In genomic region chr1:3940911-3941310, GRCh38 we compare ENCODE assay signal across 24 cellular contexts.
"Had no signal": no experiment of that assay in that cellular context is flagged by ENCODE, and none has a peak within 500 bp of the region (broad histone marks: within the 10 kb centered on the region; RNA-seq: fewer than 3 reads in every experiment).

No MANE protein-coding gene starts in this region.

- H3K9me3 ChIP-seq: prostate gland, thoracic aorta had no signal

- H3K36me3 Mint-ChIP-seq: mesothelial cell of epicardium; stimulated activated memory B cell treated with anti-CD40 and anti-IgM and Interleukin-4, amounts not matched to agents 10 μg/mL and 1 μg/mL and 100 μg/mL, for 72 hours had no signal

- H3K9me3 Mint-ChIP-seq: effector memory CD8-positive, alpha-beta T cell had no signal

- H3K27ac ChIP-seq: left lung, prostate gland, sigmoid colon, spleen, thoracic aorta, tibial nerve, upper lobe of left lung had no signal

- ATAC-seq: effector memory CD8-positive, alpha-beta T cell; left cardiac atrium; left lung; mucosa of descending colon; right cardiac atrium; stimulated activated memory B cell treated with anti-CD40 and anti-IgM and Interleukin-4, amounts not matched to agents 10 μg/mL and 1 μg/mL and 100 μg/mL, for 72 hours; stimulated activated naive CD8-positive, alpha-beta T cell treated with anti-CD3 and anti-CD28 coated beads, Interleukin-15, Interleukin-2, amounts not matched to agents 100 U/mL and 50 U/mL, for 24 hours had no signal

- H3K4me3 ChIP-seq: left lung, mucosa of descending colon, prostate gland, sigmoid colon, spleen, thoracic aorta, tibial nerve, upper lobe of left lung had no signal

- H3K4me1 Mint-ChIP-seq: mesothelial cell of epicardium; naive B cell; stimulated activated memory B cell treated with anti-CD40 and anti-IgM and Interleukin-4, amounts not matched to agents 10 μg/mL and 1 μg/mL and 100 μg/mL, for 72 hours had no signal

- H3K4me3 Mint-ChIP-seq: effector memory CD8-positive, alpha-beta T cell; mesothelial cell of epicardium; naive B cell; nephron; stimulated activated memory B cell treated with anti-CD40 and anti-IgM and Interleukin-4, amounts not matched to agents 10 μg/mL and 1 μg/mL and 100 μg/mL, for 72 hours had no signal

- H3K4me1 ChIP-seq: left lung, prostate gland, sigmoid colon, spleen, tibial nerve had no signal

- FAIRE-seq: endometrium, frontal cortex, urothelium cell line had no signal

- H3K36me3 ChIP-seq: left lung, prostate gland, sigmoid colon, spleen, thoracic aorta, tibial nerve, upper lobe of left lung had no signal

- H3K27me3 ChIP-seq: tibial nerve, upper lobe of left lung had no signal

- H3K27ac Mint-ChIP-seq: effector memory CD8-positive, alpha-beta T cell; mesothelial cell of epicardium; stimulated activated memory B cell treated with anti-CD40 and anti-IgM and Interleukin-4, amounts not matched to agents 10 μg/mL and 1 μg/mL and 100 μg/mL, for 72 hours had no signal

- DNase-seq: cortex of kidney; effector memory CD8-positive, alpha-beta T cell; left cardiac atrium; left lung; mesenchymal stem cell; mucosa of descending colon; naive B cell; nucleus accumbens; right cardiac atrium; sigmoid colon; spleen; stimulated activated CD4-positive, alpha-beta T cell treated with anti-CD3 and anti-CD28 coated beads, Interleukin-4, amount 100 ng/mL, for 4 hours; stimulated activated naive CD8-positive, alpha-beta T cell treated with anti-CD3 and anti-CD28 coated beads, Interleukin-15, Interleukin-2, amounts not matched to agents 100 U/mL and 50 U/mL, for 24 hours; substantia nigra had no signal
